Comparison of ENCODE assay signal across 1 cellular context in genomic region chr3:197154-197855, GRCh38.
TF ChIP-seq lines count a peak whose summit lies in the region.

No MANE protein-coding gene starts in this region.

TF ChIP-seq in SK-N-SH treated with all-trans-retinoic acid at 6 μM for 48 hours, 23 proteins besides CTCF, POLR2A, EP300 and RAD21 (continued from another document):
- TF ChIP-seq PATZ1 (CRISPR knock-in tag; IDR thresholded peaks at IDR 0.05; ENCODE audit: borderline replicate concordance) (no peak), POU6F1 (CRISPR knock-in tag; IDR thresholded peaks at IDR 0.05; ENCODE audit: borderline replicate concordance, low read depth) (no peak), GLIS3 (CRISPR knock-in tag; IDR thresholded peaks at IDR 0.05) (no peak)
